18 cellular contexts compared by ENCODE assay signal in genomic region chr20:59962155-59962554, GRCh38. TPM values are rescaled to one million over a fixed set of nuclear protein-coding genes. Genes with fewer than 3 reads are reported as not detected.
DNase-seq lines count a peak whose midpoint lies in the region; ATAC-seq and TF ChIP-seq lines count a peak whose summit lies in the region.
"Had no signal": no experiment of that assay in that cellular context is flagged by ENCODE, and none has a peak within 500 bp of the region (broad histone marks: within the 10 kb centered on the region; RNA-seq: fewer than 3 reads in every experiment).

No MANE protein-coding gene starts in this region.

- intact Hi-C loops in mammary epithelial cell (cut with micrococcal nuclease): no loop called here
- intact Hi-C loops in breast epithelium (cut with DNase I; ENCODE audit: low total_unique reads): loop anchor here (2.0 kb wide), 1 partner anchor 15 kb away; no protein-coding TSS in a partner anchor

- DNase-seq in mammary epithelial cell (no peak), breast epithelium (ENCODE audit: low spot score in 2 of 2) (no peak), smooth muscle cell (lab: John Stamatoyannopoulos, UW; ENCODE audit: unreplicated experiment) (no peak), H7 (no peak), T-helper 9 cell (no peak), RKO (ENCODE audit: low spot score) (no peak)
- DNase-seq in stimulated activated CD4-positive, alpha-beta T cell treated with anti-CD3 and anti-CD28 coated beads, Interleukin-2, amount 100 ng/mL, for 24 hours: no peak
- DNase-seq: AML-193; Caco-2; CD8-positive, alpha-beta memory T cell; DND-41; GDM1; H9 had no signal

- CTCF ChIA-PET in mammary epithelial cell (lab: Charles Lee; ENCODE audit: low non-redundant PET): no interaction called here

- TF ChIP-seq POLR2A in breast epithelium (IDR thresholded peaks at IDR 0.05): no peak

- H3K4me3 ChIP-seq in mammary epithelial cell (replicated peaks in 1 of 3; ENCODE audit: insufficient read depth in 1 of 3, low read depth in 2 of 3, low read length in 3 of 3) (no peak overlapping the region), breast epithelium (no peak overlapping the region), smooth muscle cell (no peak overlapping the region), H7 (ENCODE audit: insufficient read depth, low read depth, low read length) (no peak overlapping the region)
- H3K4me3 ChIP-seq: BLaER1, GM23338 had no signal

- in situ Hi-C loops in mammary epithelial cell (cut with MboI; ENCODE audit: low sequenced_read_pairs in 2 of 2): no loop called here

- H3K27ac ChIP-seq in mammary epithelial cell (ENCODE audit: insufficient read depth, low read depth, low read length): peak overlapping the region; percentile 33
- no peak overlapping the region for H3K27ac ChIP-seq in breast epithelium
- peak overlapping the region; percentile 33 for H3K27ac ChIP-seq in smooth muscle cell (ENCODE audit: low read depth)
- H3K27ac ChIP-seq: 22Rv1, BLaER1 had no signal

- H3K9ac ChIP-seq in mammary epithelial cell (ENCODE audit: insufficient read depth, low read length) (no peak overlapping the region), smooth muscle cell (ENCODE audit: low read depth) (no peak overlapping the region)
- H3K9ac ChIP-seq: BLaER1 had no signal

- H3K9me3 ChIP-seq in mammary epithelial cell (replicated peaks; ENCODE audit: insufficient read depth, low read length) (no peaks in the 10 kb centered on the region), breast epithelium (no peaks in the 10 kb centered on the region), smooth muscle cell (replicated peaks; ENCODE audit: low read depth) (no peaks in the 10 kb centered on the region)
- H3K9me3 ChIP-seq: BLaER1, Caco-2 had no signal

- WGBS in mammary epithelial cell (ENCODE audit: low coverage, missing lambda C conversion rate): 77% methylated on average over 6 of the region's 6 CpGs
- WGBS in smooth muscle cell (ENCODE audit: low lambda C conversion rate): 84% methylated on average over 6 of the region's 6 CpGs

- H4K20me1 ChIP-seq in mammary epithelial cell (ENCODE audit: insufficient read depth, low read length): no peaks in the 10 kb centered on the region
- no peaks in the 10 kb centered on the region for H4K20me1 ChIP-seq in smooth muscle cell (ENCODE audit: low read depth)
- H4K20me1 ChIP-seq: BLaER1 had no signal

- peak; percentile 3 for ATAC-seq in esophagus mucosa
- ATAC-seq: GM23338 had no signal

- no TSS peak for BruUV-seq in mammary epithelial cell (replicated peaks; lab: Mats Ljungman, UMichigan)

- H3F3A ChIP-seq in smooth muscle cell (ENCODE audit: low read depth): no peaks in the 10 kb centered on the region

- H2AFZ ChIP-seq in mammary epithelial cell (ENCODE audit: low read depth, low read length): peak overlapping the region; percentile 28
- H2AFZ ChIP-seq in smooth muscle cell (ENCODE audit: low read depth): no peak overlapping the region
- H2AFZ ChIP-seq: GM23338 had no signal

- TF ChIP-seq CTCF in mammary epithelial cell (conservative IDR thresholded peaks at IDR 0.05 in 1 of 2, IDR thresholded peaks at IDR 0.05 in 1 of 2; ENCODE audit: extremely low read depth in 1 of 2, insufficient read depth in 1 of 2, low read depth in 1 of 2, low read length in 2 of 2): no peak
- TF ChIP-seq CTCF in breast epithelium (IDR thresholded peaks at IDR 0.05): no peak
- no peak for TF ChIP-seq CTCF in smooth muscle cell (IDR thresholded peaks at IDR 0.05; ENCODE audit: borderline replicate concordance, insufficient read depth, poor library complexity, severe bottlenecking)

- H3K79me2 ChIP-seq in mammary epithelial cell (ENCODE audit: insufficient read depth, low read length) (no peaks in the 10 kb centered on the region), smooth muscle cell (ENCODE audit: low read depth) (no peaks in the 10 kb centered on the region)

- no peaks in the 10 kb centered on the region for H3K27me3 ChIP-seq in mammary epithelial cell (ENCODE audit: insufficient read depth, low read length)
- H3K27me3 ChIP-seq in breast epithelium: no peaks in the 10 kb centered on the region
- no peaks in the 10 kb centered on the region for H3K27me3 ChIP-seq in smooth muscle cell (ENCODE audit: low read depth)
- H3K27me3 ChIP-seq in H7 (ENCODE audit: control insufficient read depth, insufficient read depth, low read length): no peaks in the 10 kb centered on the region
- H3K27me3 ChIP-seq: BLaER1 had no signal

- dilution Hi-C loops in mammary epithelial cell (cut with HindIII; ENCODE audit: low sequenced_read_pairs): no loop called here

- H3K4me1 ChIP-seq in mammary epithelial cell (ENCODE audit: insufficient read depth, low read length) (peaks cover 24% of the 10 kb centered on the region), breast epithelium (no peaks in the 10 kb centered on the region), smooth muscle cell (ENCODE audit: low read depth) (no peaks in the 10 kb centered on the region)
- H3K4me1 ChIP-seq: BLaER1 had no signal

- H3K36me3 ChIP-seq in mammary epithelial cell (ENCODE audit: insufficient read depth, low read length): no peaks in the 10 kb centered on the region
- no peaks in the 10 kb centered on the region for H3K36me3 ChIP-seq in breast epithelium
- H3K36me3 ChIP-seq in smooth muscle cell (ENCODE audit: low read depth): no peaks in the 10 kb centered on the region
- H3K36me3 ChIP-seq in H7 (replicated peaks; ENCODE audit: control insufficient read depth, insufficient read depth, low read length): no peaks in the 10 kb centered on the region
- H3K36me3 ChIP-seq: BLaER1 had no signal

- no peak overlapping the region for H3K4me2 ChIP-seq in mammary epithelial cell (ENCODE audit: insufficient read depth, low read depth, low read length)
- no peak overlapping the region for H3K4me2 ChIP-seq in smooth muscle cell
- H3K4me2 ChIP-seq: BLaER1, GM23338 had no signal

RNA-seq across cellular contexts. Expression of gene CDH26, which starts 3.9 kb away (rescaled TPM):
- under 1 TPM; 0.33 to 0.66 TPM for total RNA-seq in mammary epithelial cell
- 0.46 TPM for polyA plus RNA-seq in mammary epithelial cell
- polyA minus RNA-seq in mammary epithelial cell: 1.8 TPM
- total RNA-seq in breast epithelium: 1 to 10 TPM; 1.6 to 3.1 (median 2.1) TPM
- total RNA-seq in esophagus mucosa: 1.3 TPM
- total RNA-seq in smooth muscle cell: 1.2 TPM in 2 replicates
- polyA plus RNA-seq in smooth muscle cell: 0.18 TPM in 1 of 2 replicates, not detected in the other
- 1.0 and 3.1 TPM in 2 replicates for total RNA-seq in H7 (2014; rRNA removed; shearing (Covaris generic))
- polyA plus RNA-seq: CD8-positive, alpha-beta memory T cell; IgD-negative memory B cell had no signal

RNA-seq across cellular contexts. Expression of gene FAM217B, which starts 22.0 kb away (rescaled TPM):
- total RNA-seq in mammary epithelial cell (10 to 100 TPM in 1 of 2 donors, 1 to 10 TPM in 1; 6.8 to 13.7 TPM), breast epithelium (10 to 100 TPM in 2 of 3 donors, 1 to 10 TPM in 1; 9.2 to 15.2 (median 13.4) TPM), esophagus mucosa (11.0 TPM), smooth muscle cell (6.4 and 7.7 TPM in 2 replicates)
- polyA plus RNA-seq in mammary epithelial cell (7.0 TPM), smooth muscle cell (14.2 and 14.8 TPM in 2 replicates)
- 12.0 TPM for polyA minus RNA-seq in mammary epithelial cell
- total RNA-seq in H7 (2014; rRNA removed; shearing (Covaris generic)): 4.9 and 5.3 TPM in 2 replicates

RNA-seq across cellular contexts. Expression of gene PPP1R3D, which starts 22.1 kb away (rescaled TPM):
- 1 to 10 TPM; 6.4 to 6.8 TPM for total RNA-seq in mammary epithelial cell
- 2.8 TPM for polyA plus RNA-seq in mammary epithelial cell
- polyA minus RNA-seq in mammary epithelial cell: 5.4 TPM
- 10 to 100 TPM in 1 of 3 donors, 1 to 10 TPM in 2; 8.2 to 11.1 (median 9.5) TPM for total RNA-seq in breast epithelium
- 8.6 TPM for total RNA-seq in esophagus mucosa
- total RNA-seq in smooth muscle cell: 4.9 and 5.1 TPM in 2 replicates
- 1.9 and 2.6 TPM in 2 replicates for polyA plus RNA-seq in smooth muscle cell
- 3.4 and 3.9 TPM in 2 replicates for total RNA-seq in H7 (2014; rRNA removed; shearing (Covaris generic))

RNA-seq across cellular contexts. Expression of gene SYCP2, which starts 28.7 kb away (rescaled TPM):
- 1 to 10 TPM in 1 of 2 donors, under 1 TPM in 1; 0.94 to 2.3 TPM for total RNA-seq in mammary epithelial cell
- polyA plus RNA-seq in mammary epithelial cell: 0.24 TPM
- polyA minus RNA-seq in mammary epithelial cell: not detected
- 10 to 100 TPM in 2 of 3 donors, 1 to 10 TPM in 1; 4.5 to 30.1 (median 12.5) TPM for total RNA-seq in breast epithelium
- total RNA-seq in esophagus mucosa: 0.60 TPM
- total RNA-seq in smooth muscle cell: 0.49 and 0.54 TPM in 2 replicates
- 0.37 and 0.42 TPM in 2 replicates for polyA plus RNA-seq in smooth muscle cell
- 0.04 TPM in 1 of 2 replicates, not detected in the other for total RNA-seq in H7 (2014; rRNA removed; shearing (Covaris generic))

Comparison
In these comparisons a context has a peak if more than half of its experiments do, and no peak if none do; other contexts are left out.
1. H3K27ac ChIP-seq: peak in mammary epithelial cell (single experiment) and smooth muscle cell (single experiment); none in breast epithelium (0 of 2).